In genomic region chr2:128487650-128488387, GRCh38 we compare ENCODE assay signal across 19 cellular contexts.
DNase-seq lines count a peak whose midpoint lies in the region; ATAC-seq, FAIRE-seq and TF ChIP-seq lines count a peak whose summit lies in the region.
"Had no signal": no experiment of that assay in that cellular context is flagged by ENCODE, and none has a peak within 500 bp of the region (broad histone marks: within the 10 kb centered on the region; RNA-seq: fewer than 3 reads in every experiment).

No MANE protein-coding gene starts in this region.

- no peak overlapping the region for H3K4me3 ChIP-seq in H7 (ENCODE audit: insufficient read depth, low read depth, low read length)
- H3K4me3 ChIP-seq in NT2/D1 (ENCODE audit: insufficient read length, low read depth), result no peak overlapping the region
- H3K4me3 ChIP-seq in suprapubic skin, result no peak overlapping the region
- H3K4me3 ChIP-seq: Peyer's patch, SK-N-MC had no signal

- FAIRE-seq in RCC 7860 (lab: Jason Lieb, UNC), result no peak
- FAIRE-seq: GM19239 had no signal

- H3K9me3 Mint-ChIP-seq in mesothelial cell of epicardium, result peaks cover 13% of the 10 kb centered on the region

- no peaks in the 10 kb centered on the region for H3K36me3 ChIP-seq in H7 (replicated peaks; ENCODE audit: control insufficient read depth, insufficient read depth, low read length)
- H3K36me3 ChIP-seq in NT2/D1 (ENCODE audit: insufficient read depth, insufficient read length, low read length), result no peaks in the 10 kb centered on the region
- H3K36me3 ChIP-seq in suprapubic skin, result no peaks in the 10 kb centered on the region
- H3K36me3 ChIP-seq: Peyer's patch had no signal

- H3K27ac Mint-ChIP-seq in mesothelial cell of epicardium, result peak overlapping the region; percentile 94

- TF ChIP-seq EP300 in suprapubic skin (IDR thresholded peaks at IDR 0.05), result no peak

- H3K9me3 ChIP-seq in NT2/D1 (ENCODE audit: insufficient read depth, low read length), result peaks cover 4% of the 10 kb centered on the region; the same call in 1 of the 2 replicates
- no peaks in the 10 kb centered on the region for H3K9me3 ChIP-seq in suprapubic skin
- H3K9me3 ChIP-seq: Peyer's patch had no signal

- no peak for TF ChIP-seq CTCF in mesothelial cell of epicardium (IDR thresholded peaks at IDR 0.05; ENCODE audit: unreplicated experiment)
- TF ChIP-seq CTCF in suprapubic skin (IDR thresholded peaks at IDR 0.05), result no peak

- no peaks in the 10 kb centered on the region for H3K36me3 Mint-ChIP-seq in mesothelial cell of epicardium

- H3K27me3 ChIP-seq in H7 (ENCODE audit: control insufficient read depth, insufficient read depth, low read length), result no peaks in the 10 kb centered on the region
- no peaks in the 10 kb centered on the region for H3K27me3 ChIP-seq in NT2/D1 (ENCODE audit: insufficient read depth, insufficient read length)
- H3K27me3 ChIP-seq in suprapubic skin, result no peaks in the 10 kb centered on the region
- H3K27me3 ChIP-seq: Peyer's patch had no signal

- TF ChIP-seq POLR2A in suprapubic skin (IDR thresholded peaks at IDR 0.05), result no peak

- ATAC-seq in GM18870 (IDR thresholded peaks at IDR 0.05; ENCODE audit: unreplicated experiment) (no peak), GM21381 (IDR thresholded peaks at IDR 0.05; ENCODE audit: unreplicated experiment) (no peak)

- peaks cover 18% of the 10 kb centered on the region for H3K4me1 ChIP-seq in NT2/D1 (ENCODE audit: insufficient read depth, insufficient read length)
- H3K4me1 ChIP-seq in suprapubic skin, result peaks cover 9% of the 10 kb centered on the region
- H3K4me1 ChIP-seq: Peyer's patch had no signal

- H3K27ac ChIP-seq in suprapubic skin, result no peak overlapping the region
- H3K27ac ChIP-seq: Peyer's patch, SK-N-MC had no signal

- no peak overlapping the region for H3K4me3 Mint-ChIP-seq in mesothelial cell of epicardium

- H3K9ac ChIP-seq in NT2/D1 (ENCODE audit: insufficient read length, low read depth), result peak overlapping the region; percentile 46

- no peaks in the 10 kb centered on the region for H3K27me3 Mint-ChIP-seq in mesothelial cell of epicardium (ENCODE audit: low read depth)

- peak; percentile 41 for DNase-seq in H7
- DNase-seq in NT2/D1 (ENCODE audit: low read depth, low spot score), result no peak
- DNase-seq in mesothelial cell of epicardium (ENCODE audit: low spot score in 2 of 2, unreplicated experiment in 2 of 2), result peak in 1 of 2 experiments; percentile 38
- peak; percentile 13 to 38 for DNase-seq in suprapubic skin (ENCODE audit: low spot score in 2 of 2)
- DNase-seq in RCC 7860 (ENCODE audit: low spot score), result no peak
- DNase-seq: C1 segment of cervical spinal cord, DMS153, EL, Karpas-422, MM.1S, NCI-H1092 treated with DMSO at 0.1 percent for 48 hours, NCI-H510A treated with DMSO at 0.1 percent for 48 hours, NCI-H82, Right ventricle myocardium superior had no signal

- peaks cover 63% of the 10 kb centered on the region for H3K4me1 Mint-ChIP-seq in mesothelial cell of epicardium

- WGBS in suprapubic skin, result 70% methylated on average over 3 of the region's 3 CpGs

Comparison
In these comparisons a context has a peak if more than half of its experiments do, and no peak if none do; other contexts are left out.
1. DNase-seq: peak in H7 (single experiment) and suprapubic skin (2 of 2); none in NT2/D1 (single experiment) and RCC 7860 (single experiment).